ENCODE assay signal across 1 cellular context in genomic region chr19:12610540-12611360, GRCh38.
A peak's percentile ranks its signal among the peaks of the same experiment; 100 is the strongest.
TF ChIP-seq lines count a peak whose summit lies in the region.

TSS of gene ZNF490 (minus strand) at chr19:12610813. CDS start at chr19:12610680, 133 bp downstream.
TSS of gene ZNF791 (plus strand) at chr19:12610920. CDS start at chr19:12611080, 160 bp downstream.

TF ChIP-seq in HepG2, 621 proteins besides CTCF, POLR2A, EP300 and RAD21 (continued from another document and continues in another):
- TF ChIP-seq DDIT3 (CRISPR knock-in tag; IDR thresholded peaks at IDR 0.05) (no peak), ZNF773 (CRISPR knock-in tag; IDR thresholded peaks at IDR 0.05; ENCODE audit: borderline replicate concordance) (no peak), KLF13 (CRISPR knock-in tag; IDR thresholded peaks at IDR 0.05) (no peak), MATR3 (CRISPR knock-in tag; IDR thresholded peaks at IDR 0.05) (no peak), HOXA7 (CRISPR knock-in tag; IDR thresholded peaks at IDR 0.05) (no peak), REXO4 (CRISPR knock-in tag; IDR thresholded peaks at IDR 0.05; ENCODE audit: borderline replicate concordance) (no peak), ARHGAP35 (CRISPR knock-in tag; IDR thresholded peaks at IDR 0.05; ENCODE audit: borderline replicate concordance) (no peak), EZH2 (conservative IDR thresholded peaks at IDR 0.05; ENCODE audit: low read depth, low read length) (no peak), SRSF1 (optimal IDR thresholded peaks at IDR 0.05; ENCODE audit: low read depth, low read length) (no peak), SOX13 (IDR thresholded peaks at IDR 0.05) (no peak), SOX13 (CRISPR knock-in tag; conservative IDR thresholded peaks at IDR 0.05 in 1 of 2, IDR thresholded peaks at IDR 0.05 in 1 of 2) (peak in 1 of 2 experiments; percentile 40; a peak in 1 of 4 replicates), BRF2 (CRISPR knock-in tag; IDR thresholded peaks at IDR 0.05) (no peak), ZNF605 (CRISPR knock-in tag; IDR thresholded peaks at IDR 0.05) (peak; percentile 73), LBX2 (CRISPR knock-in tag; IDR thresholded peaks at IDR 0.05; ENCODE audit: borderline replicate concordance) (no peak), GPN1 (CRISPR knock-in tag; IDR thresholded peaks at IDR 0.05; ENCODE audit: borderline replicate concordance) (no peak), CENPT (CRISPR knock-in tag; IDR thresholded peaks at IDR 0.05; ENCODE audit: low read depth) (no peak), CREB3 (CRISPR knock-in tag; IDR thresholded peaks at IDR 0.05) (no peak), TBX2 (CRISPR knock-in tag; IDR thresholded peaks at IDR 0.05; ENCODE audit: borderline replicate concordance) (peak; percentile 69), ZMAT3 (CRISPR knock-in tag; conservative IDR thresholded peaks at IDR 0.05) (peak; percentile 74; the same call in 1 of the 2 replicates), ZFYVE20 (CRISPR knock-in tag; IDR thresholded peaks at IDR 0.05; ENCODE audit: borderline replicate concordance, low read depth) (no peak), ZBTB34 (CRISPR knock-in tag; IDR thresholded peaks at IDR 0.05) (no peak), PAWR (CRISPR knock-in tag; IDR thresholded peaks at IDR 0.05; ENCODE audit: borderline replicate concordance) (0 out of 2 replicates have a peak, but pooled peaks have one; percentile 52), NFIB (CRISPR knock-in tag; IDR thresholded peaks at IDR 0.05; ENCODE audit: borderline replicate concordance) (no peak), ARNT2 (CRISPR knock-in tag; IDR thresholded peaks at IDR 0.05; ENCODE audit: low read depth) (no peak; the same call in 1 of the 2 replicates), E2F5 (CRISPR knock-in tag; conservative IDR thresholded peaks at IDR 0.05) (no peak; the same call in 1 of the 2 replicates), ZNF597 (CRISPR knock-in tag; IDR thresholded peaks at IDR 0.05) (no peak), RBAK (CRISPR knock-in tag; IDR thresholded peaks at IDR 0.05) (no peak), AKAP8 (CRISPR knock-in tag; IDR thresholded peaks at IDR 0.05) (no peak), ZBTB33 (CRISPR knock-in tag; IDR thresholded peaks at IDR 0.05) (no peak), ZNF30 (CRISPR knock-in tag; IDR thresholded peaks at IDR 0.05) (no peak; the same call in 1 of the 2 replicates), ZNF639 (CRISPR knock-in tag; conservative IDR thresholded peaks at IDR 0.05) (peak; percentile 83; the same call in 1 of the 2 replicates), ZNF121 (CRISPR knock-in tag; IDR thresholded peaks at IDR 0.05) (no peak), SOX5 (CRISPR knock-in tag; IDR thresholded peaks at IDR 0.05; ENCODE audit: borderline replicate concordance) (peak; percentile 45; the same call in 1 of the 2 replicates), ZNF335 (CRISPR knock-in tag; IDR thresholded peaks at IDR 0.05) (peak; percentile 55; the same call in 1 of the 2 replicates), POGZ (CRISPR knock-in tag; IDR thresholded peaks at IDR 0.05) (peak; percentile 52; the same call in 1 of the 2 replicates), RCOR2 (CRISPR knock-in tag; IDR thresholded peaks at IDR 0.05) (peak; percentile 82; the same call in 1 of the 2 replicates), ZNF180 (CRISPR knock-in tag; IDR thresholded peaks at IDR 0.05; ENCODE audit: borderline replicate concordance, low read depth) (no peak), DZIP1 (CRISPR knock-in tag; IDR thresholded peaks at IDR 0.05) (no peak), ZNF564 (CRISPR knock-in tag; IDR thresholded peaks at IDR 0.05) (no peak), ARID2 (CRISPR knock-in tag; IDR thresholded peaks at IDR 0.05; ENCODE audit: borderline replicate concordance) (peak; percentile 56; the same call in 1 of the 2 replicates), CENPBD1 (CRISPR knock-in tag; IDR thresholded peaks at IDR 0.05; ENCODE audit: borderline replicate concordance, low read depth) (peak; percentile 16; the same call in 1 of the 2 replicates), CREBL2 (CRISPR knock-in tag; IDR thresholded peaks at IDR 0.05; ENCODE audit: borderline replicate concordance) (no peak), KLF12 (CRISPR knock-in tag; IDR thresholded peaks at IDR 0.05; ENCODE audit: borderline replicate concordance) (no peak), SMYD3 (CRISPR knock-in tag; IDR thresholded peaks at IDR 0.05) (peak; percentile 53; the same call in 1 of the 2 replicates), HNF1B (CRISPR knock-in tag; IDR thresholded peaks at IDR 0.05) (peak; percentile 88), E2F1 (CRISPR knock-in tag; IDR thresholded peaks at IDR 0.05) (no peak), ZFP41 (CRISPR knock-in tag; IDR thresholded peaks at IDR 0.05; ENCODE audit: borderline replicate concordance) (0 out of 2 replicates have a peak, but pooled peaks have one; percentile 21), SKI (IDR thresholded peaks at IDR 0.05; ENCODE audit: partially characterized antibody) (peak; percentile 20), BHLHE40 (IDR thresholded peaks at IDR 0.05; ENCODE audit: low read length) (no peak), REL (CRISPR knock-in tag; conservative IDR thresholded peaks at IDR 0.05) (no peak), ZNF563 (CRISPR knock-in tag; IDR thresholded peaks at IDR 0.05) (peak; percentile 48; the same call in 1 of the 2 replicates)
